Comparison of ENCODE assay signal across 17 cellular contexts in the genomic region with DNA sequence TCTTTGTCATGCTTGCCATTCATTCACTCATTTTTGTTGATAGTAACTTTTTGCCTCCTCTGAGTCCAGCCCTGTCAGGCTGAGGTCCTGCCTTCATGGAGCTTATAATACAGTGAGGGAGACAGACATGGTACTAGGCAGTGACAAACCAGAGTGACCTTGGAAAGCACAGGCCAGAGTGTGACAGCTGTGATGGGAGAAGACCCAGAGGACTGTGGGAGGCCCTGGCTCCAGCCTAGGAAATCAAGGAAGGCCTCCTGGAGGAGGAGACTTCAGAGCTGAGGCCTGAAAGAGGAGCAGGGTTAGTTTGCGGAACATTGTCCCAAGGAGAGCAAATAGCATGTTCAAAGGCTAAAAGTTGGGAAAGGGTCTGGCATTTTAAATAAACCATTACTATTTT. TPM values are rescaled to one million over a fixed set of nuclear protein-coding genes. Genes with fewer than 3 reads are reported as not detected.
DNase-seq lines count a peak whose midpoint lies in the region; ATAC-seq and TF ChIP-seq lines count a peak whose summit lies in the region.
"Had no signal": no experiment of that assay in that cellular context is flagged by ENCODE, and none has a peak within 500 bp of the region (broad histone marks: within the 10 kb centered on the region; RNA-seq: fewer than 3 reads in every experiment).

No MANE protein-coding gene starts in this region.

- H3K27me3 ChIP-seq in BLaER1 (no peaks in the 10 kb centered on the region), left lung (no peaks in the 10 kb centered on the region), stomach (no peaks in the 10 kb centered on the region)

- no peak for TF ChIP-seq POLR2A in stomach (IDR thresholded peaks at IDR 0.05)

- intact Hi-C loops in left lung (cut with DNase I): no loop called here
- intact Hi-C loops in stomach (cut with DNase I; ENCODE audit: low total_unique reads): no loop called here

- TF ChIP-seq CTCF in left lung (IDR thresholded peaks at IDR 0.05): no peak
- no peak for TF ChIP-seq CTCF in stomach (IDR thresholded peaks at IDR 0.05)

- no peak for TF ChIP-seq EP300 in stomach (IDR thresholded peaks at IDR 0.05)

- H3K27ac ChIP-seq in BLaER1 (no peak overlapping the region), caudate nucleus (ENCODE audit: low read depth, low read length) (peak overlapping the region; percentile 82), left lung (peak overlapping the region; percentile 36 to 68), stomach (peak overlapping the region; percentile 66 to 85 (median 81))

- ATAC-seq in left lung (no peak), GM18873 (IDR thresholded peaks at IDR 0.05; ENCODE audit: low FRiP score, unreplicated experiment) (no peak)
- ATAC-seq: stimulated activated naive CD8-positive, alpha-beta T cell treated with anti-CD3 and anti-CD28 coated beads, Interleukin-15, amount 100 ng/mL, for 72 hours had no signal

- whole genome bisulfite sequencing in stomach, 5 donors: 96 to 100% (median 96%) methylated on average over 1 of the region's 1 CpG

- H3K4me1 ChIP-seq in BLaER1 (peaks cover 66% of the 10 kb centered on the region), left lung (peaks cover 18 to 34% of the 10 kb centered on the region in 2 donors), stomach (peaks cover 37 to 68% (median 49%) of the 10 kb centered on the region in 4 donors)

- peaks cover 88% of the 10 kb centered on the region for H4K20me1 ChIP-seq in BLaER1

- no peak for DNase-seq in caudate nucleus (lab: John Stamatoyannopoulos, UW)
- DNase-seq in left lung: peak in 1 of 2 donors; percentile 2
- no peak for DNase-seq in stomach
- no peak for DNase-seq in GM19240 (ENCODE audit: insufficient read length, low spot score)
- no peak for DNase-seq in globus pallidus (ENCODE audit: low spot score)
- no peak for DNase-seq in stimulated activated CD8-positive, alpha-beta memory T cell treated with anti-CD3 and anti-CD28 coated beads, Interleukin-4, amount 100 ng/mL, for 48 hours
- DNase-seq: activated CD4-positive, alpha-beta memory T cell treated with anti-CD3 and anti-CD28 coated beads, Interleukin-2, amount 10 ng/mL, durations not matched to agents 7 days and 5 days; CD4-positive, CD25-positive, alpha-beta regulatory T cell; islet precursor cell; MV-4-11; NCI-H748 treated with DMSO at 0.1 percent for 48 hours; stimulated activated naive CD8-positive, alpha-beta T cell treated with anti-CD3 and anti-CD28 coated beads, Interleukin-15, amount 100 ng/mL, for 72 hours had no signal

- H3K4me2 ChIP-seq in BLaER1: peak overlapping the region; percentile 77

- H3K9me3 ChIP-seq in BLaER1 (peaks cover 9% of the 10 kb centered on the region), left lung (no peaks in the 10 kb centered on the region), stomach (no peaks in the 10 kb centered on the region)

- H3K4me3 ChIP-seq in BLaER1: no peak overlapping the region
- no peak overlapping the region for H3K4me3 ChIP-seq in left lung
- no peak overlapping the region for H3K4me3 ChIP-seq in stomach

- H3K36me3 ChIP-seq in BLaER1: peaks cover 16% of the 10 kb centered on the region
- H3K36me3 ChIP-seq in left lung: no peaks in the 10 kb centered on the region
- peaks cover 0 to 6% (median 0%) of the 10 kb centered on the region in 4 donors for H3K36me3 ChIP-seq in stomach

- no peak overlapping the region for H3K9ac ChIP-seq in BLaER1

RNA-seq across cellular contexts. Expression of gene PAK4, which starts 20.5 kb away (rescaled TPM):
- total RNA-seq in left lung (10 to 100 TPM; 43.9 to 46.0 TPM), stomach (10 to 100 TPM in 3 of 5 donors, 1 to 10 TPM in 2; 4.2 to 80.4 (median 35.6) TPM)
- polyA plus RNA-seq in stomach: 10 to 100 TPM; 20.8 to 24.5 (median 24.3) TPM

RNA-seq across cellular contexts. Expression of gene NCCRP1, which starts 50.7 kb away (rescaled TPM):
- total RNA-seq in left lung (not detected), stomach (not detected)
- 10 to 100 TPM in 1 of 3 donors, under 1 TPM in 1, not detected in 1; 0.37 to 40.6 TPM for polyA plus RNA-seq in stomach
- total RNA-seq: A673; activated CD4-positive, alpha-beta memory T cell treated with anti-CD3 and anti-CD28 coated beads, Interleukin-2, amount 10 ng/mL, durations not matched to agents 7 days and 5 days; CD4-positive, CD25-positive, alpha-beta regulatory T cell; H7; posterior vena cava had no signal
- polyA plus RNA-seq: CD4-positive, CD25-positive, alpha-beta regulatory T cell had no signal

RNA-seq across cellular contexts. Expression of gene SYCN, which starts 58.0 kb away (rescaled TPM):
- total RNA-seq in left lung (not detected), stomach (not detected)
- polyA plus RNA-seq in stomach: 1 to 10 TPM in 1 of 3 donors, under 1 TPM in 1, not detected in 1; 0.65 to 1.9 TPM
- total RNA-seq: A673; activated CD4-positive, alpha-beta memory T cell treated with anti-CD3 and anti-CD28 coated beads, Interleukin-2, amount 10 ng/mL, durations not matched to agents 7 days and 5 days; CD4-positive, CD25-positive, alpha-beta regulatory T cell; H7; posterior vena cava had no signal
- polyA plus RNA-seq: CD4-positive, CD25-positive, alpha-beta regulatory T cell had no signal
